ENCODE assay signal across 26 cellular contexts in the genomic region with DNA sequence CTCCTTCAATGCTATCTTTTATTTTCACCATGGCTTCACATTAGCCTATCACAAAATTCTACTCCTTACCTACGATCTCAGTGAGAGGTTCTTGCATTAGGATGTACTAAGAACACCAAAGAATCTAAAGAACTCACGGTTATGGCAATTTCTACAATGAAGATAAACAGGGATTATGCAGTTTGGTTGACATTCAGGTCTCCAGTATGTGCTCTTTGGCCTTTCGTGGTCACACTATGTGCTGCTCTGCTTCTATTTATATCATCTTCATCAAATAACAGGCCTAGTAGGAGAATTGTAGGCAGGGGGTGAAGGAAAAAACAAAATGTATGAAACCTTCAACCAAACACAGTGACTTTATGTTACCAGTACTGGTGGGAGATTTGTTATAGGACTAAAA.
"Had no signal": no experiment of that assay in that cellular context is flagged by ENCODE, and none has a peak within 500 bp of the region (broad histone marks: within the 10 kb centered on the region; RNA-seq: fewer than 3 reads in every experiment).

No MANE protein-coding gene starts in this region.

- H3K36me3 ChIP-seq: colonic mucosa, esophagus muscularis mucosa, esophagus squamous epithelium, gastrocnemius medialis, gastroesophageal sphincter, heart left ventricle, heart right ventricle had no signal

- H3K27me3 ChIP-seq: colonic mucosa, dorsolateral prefrontal cortex, esophagus muscularis mucosa, esophagus squamous epithelium, foreskin keratinocyte, gastrocnemius medialis, gastroesophageal sphincter, heart left ventricle, heart right ventricle had no signal

- DNase-seq: colonic mucosa; cortex of kidney; dorsolateral prefrontal cortex; effector CD4-positive, alpha-beta T cell; effector CD8-positive, alpha-beta T cell; effector memory CD4-positive, alpha-beta T cell; effector memory CD8-positive, alpha-beta T cell; endodermal cell; erythroblast; esophagus squamous epithelium; foreskin fibroblast; foreskin melanocyte; gastrocnemius medialis; glutamatergic neuron; head of caudate nucleus; heart left ventricle; heart right ventricle had no signal

- H3K27ac ChIP-seq: colonic mucosa, coronary artery, dorsolateral prefrontal cortex, esophagus muscularis mucosa, esophagus squamous epithelium, foreskin keratinocyte, gastrocnemius medialis, gastroesophageal sphincter, heart left ventricle, heart right ventricle had no signal

- FAIRE-seq: colon, endometrium, endothelial cell of umbilical vein, frontal cortex had no signal

- H3K9me3 ChIP-seq: colonic mucosa, esophagus muscularis mucosa, esophagus squamous epithelium, gastrocnemius medialis, gastroesophageal sphincter, heart left ventricle had no signal

- H3K4me3 ChIP-seq: colonic mucosa, coronary artery, dorsolateral prefrontal cortex, esophagus muscularis mucosa, esophagus squamous epithelium, gastrocnemius medialis, gastroesophageal sphincter, heart left ventricle, heart right ventricle had no signal

- ATAC-seq: esophagus mucosa, gastrocnemius medialis, gastroesophageal sphincter, heart left ventricle, heart right ventricle had no signal

- H3K4me1 ChIP-seq: colonic mucosa, esophagus muscularis mucosa, esophagus squamous epithelium, foreskin keratinocyte, gastrocnemius medialis, gastroesophageal sphincter, heart left ventricle had no signal
